ENCODE assay signal across 24 cellular contexts in the genomic region with DNA sequence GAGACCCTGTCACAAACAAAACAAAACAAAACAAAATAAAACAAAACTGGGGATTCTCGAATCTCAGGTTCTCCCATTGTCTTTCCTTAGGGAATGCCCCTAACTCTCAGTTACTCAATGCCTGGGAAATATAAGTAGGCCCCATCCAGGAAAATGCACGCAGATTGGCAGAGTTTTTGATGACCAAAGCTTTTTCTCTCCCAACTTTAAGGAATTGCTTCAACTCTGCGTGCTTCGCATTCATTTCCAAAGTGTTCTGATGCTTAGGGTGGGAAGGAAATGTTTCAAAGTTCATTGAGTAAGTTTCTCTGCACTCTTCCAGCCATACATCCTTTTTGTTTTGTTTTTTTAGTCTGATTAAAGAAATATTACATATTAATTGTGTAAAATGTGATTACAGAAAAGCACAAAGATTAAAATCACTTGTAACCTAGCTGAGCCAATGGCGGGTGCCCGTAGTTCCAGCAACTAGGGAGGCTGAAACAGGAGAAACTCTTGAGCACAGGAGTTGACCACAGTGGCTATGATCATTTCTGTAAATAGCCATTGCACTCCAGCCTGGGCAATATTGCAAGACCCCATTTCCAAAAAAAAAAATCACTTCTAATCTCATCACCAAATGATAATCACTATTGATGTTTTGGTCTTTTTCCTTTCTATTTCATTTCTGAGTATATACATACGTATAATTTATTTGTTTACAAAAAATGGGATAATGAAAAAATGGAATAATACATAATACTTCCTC.
"Had no signal": no experiment of that assay in that cellular context is flagged by ENCODE, and none has a peak within 500 bp of the region (broad histone marks: within the 10 kb centered on the region; RNA-seq: fewer than 3 reads in every experiment).

No MANE protein-coding gene starts in this region.

- H3K27me3 ChIP-seq: adrenal gland had no signal

- H3K4me3 ChIP-seq: adrenal gland, SK-N-MC had no signal

- H3K4me2 ChIP-seq: KMS-11 had no signal

- DNase-seq: activated CD4-positive, alpha-beta T cell treated with anti-CD3 and anti-CD28 coated beads for 4 hours; activated CD8-positive, alpha-beta memory T cell treated with anti-CD3 and anti-CD28 coated beads, Interleukin-2, amount 50 U/mL, for 4 hours; activated CD8-positive, alpha-beta T cell treated with anti-CD3 and anti-CD28 coated beads for 36 hours; activated gamma-delta T cell treated with Interleukin-2 at 50 U/mL for 16 hours; activated naive CD4-positive, alpha-beta T cell treated with anti-CD3 and anti-CD28 coated beads, Interleukin-2, amount 10 ng/mL, durations not matched to agents 7 days and 5 days; activated naive CD8-positive, alpha-beta T cell treated with anti-CD3 and anti-CD28 coated beads for 36 hours; activated T-cell treated with anti-CD3 and anti-CD28 coated beads, Interleukin-2, amount 50 U/mL, for 72 hours; adrenal gland; anterior cingulate cortex; MV-4-11; NCI-H1092 treated with DMSO at 0.1 percent for 48 hours; NCI-H1417 treated with DMSO at 0.1 percent for 48 hours; NCI-H1694; NCI-H2029 treated with DMSO at 0.1 percent for 48 hours; NCI-H510A treated with DMSO at 0.1 percent for 48 hours; NCI-H69; T-cell; T-helper 2 cell; WERI-Rb-1 had no signal

- FAIRE-seq: RCC 7860 had no signal

- H3K9me3 ChIP-seq: adrenal gland had no signal

- ATAC-seq: activated CD4-positive, CD25-positive, alpha-beta regulatory T cell treated with anti-CD3 and anti-CD28 coated beads, Interleukin-2, amount 50 U/mL, for 24 hours; activated CD8-positive, alpha-beta T cell treated with anti-CD3 and anti-CD28 coated beads for 36 hours; activated T-cell treated with anti-CD3 and anti-CD28 coated beads, Interleukin-2, amount 50 U/mL, for 72 hours; Right ventricle myocardium inferior; T-cell had no signal

- H3K36me3 ChIP-seq: adrenal gland, WERI-Rb-1 had no signal

- H3K27ac ChIP-seq: KMS-11, WERI-Rb-1 had no signal

- H3K9ac ChIP-seq: KMS-11 had no signal
